16 cellular contexts compared by ENCODE assay signal in the genomic region with DNA sequence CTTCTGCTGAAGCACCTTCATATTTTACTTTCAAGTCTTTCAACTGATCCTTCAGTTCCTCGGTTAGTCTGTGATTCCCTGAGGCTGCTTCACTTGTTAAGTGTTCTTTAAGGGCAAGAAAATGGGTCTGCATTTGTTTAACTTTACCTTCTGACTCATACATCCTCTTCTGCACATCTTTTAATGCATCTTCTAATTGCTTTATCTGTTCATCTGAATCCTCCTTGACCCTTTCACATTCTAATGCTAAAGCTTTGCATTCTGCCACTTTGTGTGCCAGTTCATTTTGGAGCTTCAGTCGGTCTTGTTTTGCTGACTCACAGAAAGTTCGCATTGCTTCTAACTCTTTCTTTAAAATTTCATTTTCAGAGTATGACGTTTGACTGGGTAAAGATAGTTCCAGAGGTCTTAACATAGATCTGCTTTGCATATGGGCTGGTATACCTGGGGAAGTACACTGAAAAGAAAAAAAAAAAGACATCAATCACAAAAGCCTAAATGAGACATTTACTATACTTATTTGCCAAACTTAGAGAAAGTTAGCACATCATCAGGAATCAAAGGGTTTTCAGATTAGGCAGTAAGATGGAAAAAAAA.
DNase-seq lines count a peak whose midpoint lies in the region; ATAC-seq, FAIRE-seq and TF ChIP-seq lines count a peak whose summit lies in the region.
"Had no signal": no experiment of that assay in that cellular context is flagged by ENCODE, and none has a peak within 500 bp of the region (broad histone marks: within the 10 kb centered on the region; RNA-seq: fewer than 3 reads in every experiment).

No MANE protein-coding gene starts in this region.

- H3K36me3 ChIP-seq in mesendoderm (ENCODE audit: control insufficient read depth, insufficient read depth, low read length) (no peaks in the 10 kb centered on the region), HepG2 (replicated peaks in 1 of 2; ENCODE audit: control insufficient read depth in 1 of 2, insufficient read depth in 2 of 2, low read length in 2 of 2) (peaks cover 0 to 4% of the 10 kb centered on the region in 2 experiments; a peak in 1 of 5 replicates)
- H3K36me3 ChIP-seq: WERI-Rb-1 had no signal

- no peak overlapping the region for H3K9ac ChIP-seq in mesendoderm (ENCODE audit: low read length)
- no peak overlapping the region for H3K9ac ChIP-seq in HepG2 (ENCODE audit: insufficient read depth, low read depth, low read length)

- no peaks in the 10 kb centered on the region for H3K9me3 ChIP-seq in HepG2 (ENCODE audit: low read length)
- H3K9me3 ChIP-seq: lower lobe of right lung, pancreas had no signal

- in situ Hi-C loops in HepG2 (cut with HindIII; ENCODE audit: extremely low pct_ligation_motif_present, low pct_unique_long_range_greater_than_20kb), result no loop called here

- H3K79me2 ChIP-seq in mesendoderm (ENCODE audit: control insufficient read depth, insufficient read depth, low read length) (no peaks in the 10 kb centered on the region), HepG2 (ENCODE audit: insufficient read depth, low read length) (no peaks in the 10 kb centered on the region)

- no peaks in the 10 kb centered on the region; the same call in 1 of the 2 replicates for H3K36me3 Mint-ChIP-seq in HFFc6 (ENCODE audit: low read depth)
- H3K36me3 Mint-ChIP-seq in stimulated activated naive B cell treated with anti-CD40 and anti-IgM and Interleukin-4, amounts not matched to agents 10 μg/mL and 1 μg/mL and 100 μg/mL, for 72 hours, result no peaks in the 10 kb centered on the region
- H3K36me3 Mint-ChIP-seq: stimulated activated memory B cell treated with anti-CD40 and anti-IgM and Interleukin-4, amounts not matched to agents 10 μg/mL and 1 μg/mL and 100 μg/mL, for 72 hours had no signal

- intact Hi-C loops in HepG2 (cut with micrococcal nuclease; ENCODE audit: unreplicated experiment), result no loop called here

- H2BK5ac ChIP-seq in mesendoderm (ENCODE audit: low read length), result no peak overlapping the region

- no peak overlapping the region for H3K23ac ChIP-seq in mesendoderm (ENCODE audit: low read length)

- no TSS peak for BruUV-seq in HepG2 (replicated peaks; lab: Mats Ljungman, UMichigan)

- H2BK120ac ChIP-seq in mesendoderm (ENCODE audit: low read depth, low read length), result no peak overlapping the region

- ATAC-seq in GM19025 (IDR thresholded peaks at IDR 0.05; ENCODE audit: low read depth, unreplicated experiment) (peak; percentile 64), HG03439 (IDR thresholded peaks at IDR 0.05; ENCODE audit: unreplicated experiment) (peak; percentile 83), HepG2 (no peak)
- no peak for ATAC-seq in stimulated activated naive B cell treated with anti-CD40 and anti-IgM and Interleukin-4, amounts not matched to agents 10 μg/mL and 1 μg/mL and 100 μg/mL, for 72 hours (replicated peaks)
- ATAC-seq: effector memory CD8-positive, alpha-beta T cell; lower lobe of right lung; stimulated activated memory B cell treated with anti-CD40 and anti-IgM and Interleukin-4, amounts not matched to agents 10 μg/mL and 1 μg/mL and 100 μg/mL, for 72 hours had no signal

- no peak overlapping the region for H4K8ac ChIP-seq in mesendoderm (ENCODE audit: low read depth, low read length)

- no peak overlapping the region for H2AK5ac ChIP-seq in mesendoderm (ENCODE audit: low read length)

- POLR2A ChIA-PET in HepG2 (lab: Yijun Ruan, JAX), result no interaction called here

- H2BK15ac ChIP-seq in mesendoderm (replicated peaks; ENCODE audit: low read depth), result no peak overlapping the region

- no peak overlapping the region for H3K4ac ChIP-seq in mesendoderm (ENCODE audit: low read depth, low read length)

- H3K27ac Mint-ChIP-seq in HFFc6, result no peak overlapping the region
- no peak overlapping the region for H3K27ac Mint-ChIP-seq in stimulated activated naive B cell treated with anti-CD40 and anti-IgM and Interleukin-4, amounts not matched to agents 10 μg/mL and 1 μg/mL and 100 μg/mL, for 72 hours
- H3K27ac Mint-ChIP-seq: effector memory CD8-positive, alpha-beta T cell; stimulated activated memory B cell treated with anti-CD40 and anti-IgM and Interleukin-4, amounts not matched to agents 10 μg/mL and 1 μg/mL and 100 μg/mL, for 72 hours had no signal

- FAIRE-seq in HepG2 (lab: Jason Lieb, UNC), result no peak

- no peak for TF ChIP-seq EP300 in HepG2 (IDR thresholded peaks at IDR 0.05; ENCODE audit: low read depth in 2 of 2, low read length in 2 of 2)
- TF ChIP-seq EP300 in HepG2 (CRISPR knock-in tag; IDR thresholded peaks at IDR 0.05; ENCODE audit: borderline replicate concordance), result no peak

- H3K27ac ChIP-seq in mesendoderm (ENCODE audit: low read depth, low read length) (no peak overlapping the region), HepG2 (ENCODE audit: extremely low read length, insufficient read depth, low read length) (no peak overlapping the region)
- H3K27ac ChIP-seq: lower lobe of right lung, pancreas, WERI-Rb-1 had no signal

- DNase-seq in HFFc6 (peak; percentile 35), mesendoderm (peak; percentile 28), D341Med (ENCODE audit: low spot score) (no peak), HepG2 (ENCODE audit: low spot score) (no peak)
- no peak for DNase-seq in stimulated activated naive B cell treated with anti-CD40 and anti-IgM and Interleukin-4, amounts not matched to agents 10 μg/mL and 1 μg/mL and 100 μg/mL, for 72 hours
- DNase-seq: activated T-cell treated with anti-CD3 and anti-CD28 coated beads, Interleukin-2, amount 50 U/mL, for 1 hour; effector memory CD8-positive, alpha-beta T cell; head of caudate nucleus; Kasumi-1; lower lobe of right lung; NCI-H2227 treated with DMSO at 0.1 percent for 48 hours; pancreas; WERI-Rb-1 had no signal

- no peaks in the 10 kb centered on the region for H4K20me1 ChIP-seq in HepG2 (ENCODE audit: insufficient read depth, low read length)

- no peak overlapping the region for H3K4me3 Mint-ChIP-seq in HFFc6
- H3K4me3 Mint-ChIP-seq in stimulated activated naive B cell treated with anti-CD40 and anti-IgM and Interleukin-4, amounts not matched to agents 10 μg/mL and 1 μg/mL and 100 μg/mL, for 72 hours, result no peak overlapping the region
- H3K4me3 Mint-ChIP-seq: effector memory CD8-positive, alpha-beta T cell; stimulated activated memory B cell treated with anti-CD40 and anti-IgM and Interleukin-4, amounts not matched to agents 10 μg/mL and 1 μg/mL and 100 μg/mL, for 72 hours had no signal

- no peak overlapping the region for H3K4me2 ChIP-seq in mesendoderm (ENCODE audit: low read length)
- no peak overlapping the region for H3K4me2 ChIP-seq in HepG2 (ENCODE audit: low read depth, low read length)

- no peak for TF ChIP-seq POLR2A in HepG2 (IDR thresholded peaks at IDR 0.05; ENCODE audit: insufficient read depth in 1 of 2, low read depth in 2 of 2, low read length in 2 of 2)

- WGBS in mesendoderm (ENCODE audit: extremely low coverage, insufficient coverage, low lambda C conversion rate), result no CpG with 5 or more reads among the region's 4 CpGs
- 96% methylated on average over 4 of the region's 4 CpGs for WGBS in HepG2 (ENCODE audit: low lambda C conversion rate)

- TF ChIP-seq CTCF in HFFc6 (IDR thresholded peaks at IDR 0.05) (no peak), HepG2 (CRISPR knock-in tag; IDR thresholded peaks at IDR 0.05) (no peak)

- no peaks in the 10 kb centered on the region for H3K4me1 ChIP-seq in mesendoderm (ENCODE audit: control insufficient read depth, low read depth, low read length)
- peaks cover 8% of the 10 kb centered on the region for H3K4me1 ChIP-seq in HepG2 (ENCODE audit: insufficient read depth, low read length)

- peaks cover 23% of the 10 kb centered on the region for H3K4me1 Mint-ChIP-seq in HFFc6 (ENCODE audit: low read depth)
- peaks cover 0 to 9% of the 10 kb centered on the region in 2 donors for H3K4me1 Mint-ChIP-seq in stimulated activated naive B cell treated with anti-CD40 and anti-IgM and Interleukin-4, amounts not matched to agents 10 μg/mL and 1 μg/mL and 100 μg/mL, for 72 hours

- H3K27me3 ChIP-seq in mesendoderm (ENCODE audit: insufficient read depth, low read length, poor library complexity) (no peaks in the 10 kb centered on the region), HepG2 (ENCODE audit: control insufficient read depth in 1 of 2, insufficient read depth in 2 of 2, low read length in 2 of 2) (no peaks in the 10 kb centered on the region; a peak in 1 of 5 replicates)
- H3K27me3 ChIP-seq: pancreas had no signal

- no peaks in the 10 kb centered on the region for H3K9me3 Mint-ChIP-seq in HFFc6
- no peaks in the 10 kb centered on the region for H3K9me3 Mint-ChIP-seq in stimulated activated naive B cell treated with anti-CD40 and anti-IgM and Interleukin-4, amounts not matched to agents 10 μg/mL and 1 μg/mL and 100 μg/mL, for 72 hours
- H3K9me3 Mint-ChIP-seq: effector memory CD8-positive, alpha-beta T cell; stimulated activated memory B cell treated with anti-CD40 and anti-IgM and Interleukin-4, amounts not matched to agents 10 μg/mL and 1 μg/mL and 100 μg/mL, for 72 hours had no signal

- H4K5ac ChIP-seq in mesendoderm (ENCODE audit: low read length), result no peak overlapping the region

- no peak for TF ChIP-seq RAD21 in HepG2 (CRISPR knock-in tag; IDR thresholded peaks at IDR 0.05)

- CTCF ChIA-PET in HepG2 (lab: Yijun Ruan, JAX; ENCODE audit: low intra/inter-chr PET ratio, low total read pairs), result no interaction called here

- no peak overlapping the region for H3K56ac ChIP-seq in mesendoderm (ENCODE audit: low read length)

- no peak overlapping the region for H3K18ac ChIP-seq in mesendoderm (ENCODE audit: low read length)

- H2AFZ ChIP-seq in HepG2 (ENCODE audit: low read length), result no peak overlapping the region

- 0 out of 2 replicates have a peak, but pooled peaks cover 3% of the 10 kb centered on the region for H3K27me3 Mint-ChIP-seq in HFFc6 (ENCODE audit: insufficient read depth)
- H3K27me3 Mint-ChIP-seq in stimulated activated naive B cell treated with anti-CD40 and anti-IgM and Interleukin-4, amounts not matched to agents 10 μg/mL and 1 μg/mL and 100 μg/mL, for 72 hours, result no peaks in the 10 kb centered on the region

- H3K4me3 ChIP-seq in mesendoderm (ENCODE audit: low read length) (no peak overlapping the region), HepG2 (replicated peaks in 1 of 3; ENCODE audit: insufficient read depth in 1 of 3, low read depth in 2 of 3, low read length in 3 of 3) (no peak overlapping the region)
- H3K4me3 ChIP-seq: lower lobe of right lung, pancreas had no signal

- H3K79me1 ChIP-seq in mesendoderm (ENCODE audit: low read length), result no peaks in the 10 kb centered on the region

TF ChIP-seq in HepG2, 621 proteins besides CTCF, POLR2A, EP300 and RAD21:
- TF ChIP-seq ZNF547 (CRISPR knock-in tag; IDR thresholded peaks at IDR 0.05) (no peak), ZNF546 (CRISPR knock-in tag; conservative IDR thresholded peaks at IDR 0.05) (no peak), MAFK (conservative IDR thresholded peaks at IDR 0.05 in 1 of 2, IDR thresholded peaks at IDR 0.05 in 1 of 2; ENCODE audit: low read length in 2 of 2) (peak in 1 of 2 experiments; percentile 37; a peak in 1 of 4 replicates)

Comparison
In these comparisons a context has a peak if more than half of its experiments do, and no peak if none do; other contexts are left out.
1. ATAC-seq: peak in GM19025 (single experiment) and HG03439 (single experiment); none in stimulated activated naive B cell treated with anti-CD40 and anti-IgM and Interleukin-4, amounts not matched to agents 10 μg/mL and 1 μg/mL and 100 μg/mL, for 72 hours (0 of 2) and HepG2 (single experiment).
2. DNase-seq: peak in HFFc6 (single experiment) and mesendoderm (single experiment); none in stimulated activated naive B cell treated with anti-CD40 and anti-IgM and Interleukin-4, amounts not matched to agents 10 μg/mL and 1 μg/mL and 100 μg/mL, for 72 hours (single experiment), D341Med (single experiment) and HepG2 (single experiment).